ENCODE assay signal across 1 cellular context in genomic region chr3:108114423-108115065, GRCh38.
TF ChIP-seq lines count a peak whose summit lies in the region.

No MANE protein-coding gene starts in this region.

TF ChIP-seq in GM23338, 12 proteins besides CTCF, POLR2A, EP300 and RAD21 (continued from another document):
- TF ChIP-seq ZNF462 (CRISPR knock-in tag; IDR thresholded peaks at IDR 0.05) = no peak
- TF ChIP-seq POLR2AphosphoS5 (IDR thresholded peaks at IDR 0.05; ENCODE audit: low read depth) = no peak
- no peak for TF ChIP-seq STAT1 (IDR thresholded peaks at IDR 0.05; ENCODE audit: unreplicated experiment)
- no peak for TF ChIP-seq EZH2phosphoT487 (IDR thresholded peaks at IDR 0.05; ENCODE audit: unreplicated experiment)
- TF ChIP-seq REST (IDR thresholded peaks at IDR 0.05; ENCODE audit: unreplicated experiment) = no peak
- TF ChIP-seq ZNF331 (CRISPR knock-in tag; IDR thresholded peaks at IDR 0.05; ENCODE audit: low read depth) = no peak
- TF ChIP-seq CREB1 (CRISPR knock-in tag; IDR thresholded peaks at IDR 0.05; ENCODE audit: low read depth) = no peak
- no peak for TF ChIP-seq EZH2 (IDR thresholded peaks at IDR 0.05; ENCODE audit: low read depth, unreplicated experiment)
- TF ChIP-seq NANOG (IDR thresholded peaks at IDR 0.05; ENCODE audit: borderline replicate concordance) = no peak
- no peak for TF ChIP-seq ZNF114 (CRISPR knock-in tag; IDR thresholded peaks at IDR 0.05)
- no peak for TF ChIP-seq ETS1 (IDR thresholded peaks at IDR 0.05)
